Comparison of ENCODE assay signal across 1 cellular context in the genomic region with DNA sequence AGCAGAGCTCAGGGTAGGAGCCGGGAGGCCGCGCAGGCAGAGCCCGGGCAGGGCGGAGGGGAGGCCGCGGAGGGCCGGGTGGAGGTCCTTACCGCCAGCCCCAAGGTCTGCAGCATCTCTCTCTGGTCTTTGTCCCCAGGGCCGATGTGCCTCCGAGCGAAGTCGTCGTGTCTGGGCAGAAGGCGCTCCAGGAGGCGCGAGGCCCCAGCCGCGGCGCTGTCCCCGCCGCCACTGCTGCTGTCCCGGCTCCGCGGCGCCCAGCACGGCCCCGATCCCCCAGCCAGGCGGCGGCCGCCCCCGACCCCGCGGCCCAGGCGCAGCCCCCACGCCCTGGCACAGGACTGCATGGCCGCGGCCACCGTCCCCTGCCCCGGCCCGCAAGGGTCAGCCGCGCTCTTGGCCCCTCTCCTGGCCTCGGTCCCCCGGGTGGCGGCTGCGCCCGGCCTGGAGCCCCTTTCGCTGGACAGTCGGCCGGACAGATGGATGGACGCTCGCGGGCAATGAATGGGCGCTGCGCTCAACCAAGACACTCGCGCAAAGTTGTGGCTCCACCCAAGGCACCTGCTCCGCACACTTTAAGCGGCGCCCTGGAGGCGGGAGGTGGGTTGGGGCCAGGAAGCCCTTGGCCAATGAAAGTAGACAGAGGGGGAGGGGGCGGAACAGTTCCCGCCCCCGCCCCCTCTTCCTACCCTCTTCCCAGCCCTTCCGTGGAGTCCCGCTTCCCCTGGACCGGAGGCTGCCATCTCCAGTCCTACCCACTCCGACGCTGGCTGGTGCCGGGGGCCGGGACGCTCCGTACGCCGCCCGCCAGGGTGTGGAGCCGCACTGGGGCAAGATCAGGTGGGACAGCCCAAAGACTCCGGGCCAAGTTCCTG.
TF ChIP-seq lines count a peak whose summit lies in the region.

A gene (minus strand): TSS at position 577 of the 875 bp plus-strand sequence. CDS start 230 bp downstream, at position 347.

TF ChIP-seq in HepG2, 621 proteins besides CTCF, POLR2A, EP300 and RAD21 (continued from another document and continues in another):
- TF ChIP-seq, protein P1, sequence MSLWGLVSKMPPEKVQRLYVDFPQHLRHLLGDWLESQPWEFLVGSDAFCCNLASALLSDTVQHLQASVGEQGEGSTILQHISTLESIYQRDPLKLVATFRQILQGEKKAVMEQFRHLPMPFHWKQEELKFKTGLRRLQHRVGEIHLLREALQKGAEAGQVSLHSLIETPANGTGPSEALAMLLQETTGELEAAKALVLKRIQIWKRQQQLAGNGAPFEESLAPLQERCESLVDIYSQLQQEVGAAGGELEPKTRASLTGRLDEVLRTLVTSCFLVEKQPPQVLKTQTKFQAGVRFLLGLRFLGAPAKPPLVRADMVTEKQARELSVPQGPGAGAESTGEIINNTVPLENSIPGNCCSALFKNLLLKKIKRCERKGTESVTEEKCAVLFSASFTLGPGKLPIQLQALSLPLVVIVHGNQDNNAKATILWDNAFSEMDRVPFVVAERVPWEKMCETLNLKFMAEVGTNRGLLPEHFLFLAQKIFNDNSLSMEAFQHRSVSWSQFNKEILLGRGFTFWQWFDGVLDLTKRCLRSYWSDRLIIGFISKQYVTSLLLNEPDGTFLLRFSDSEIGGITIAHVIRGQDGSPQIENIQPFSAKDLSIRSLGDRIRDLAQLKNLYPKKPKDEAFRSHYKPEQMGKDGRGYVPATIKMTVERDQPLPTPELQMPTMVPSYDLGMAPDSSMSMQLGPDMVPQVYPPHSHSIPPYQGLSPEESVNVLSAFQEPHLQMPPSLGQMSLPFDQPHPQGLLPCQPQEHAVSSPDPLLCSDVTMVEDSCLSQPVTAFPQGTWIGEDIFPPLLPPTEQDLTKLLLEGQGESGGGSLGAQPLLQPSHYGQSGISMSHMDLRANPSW (CRISPR knock-in tag; IDR thresholded peaks at IDR 0.05; ENCODE audit: borderline replicate concordance): no peak
- TF ChIP-seq HOXA3 (CRISPR knock-in tag; IDR thresholded peaks at IDR 0.05) (peak; percentile 57), HOXA5 (CRISPR knock-in tag; IDR thresholded peaks at IDR 0.05) (peak; percentile 90), ZNF83 (CRISPR knock-in tag; IDR thresholded peaks at IDR 0.05; ENCODE audit: borderline replicate concordance) (no peak), ZNF577 (CRISPR knock-in tag; IDR thresholded peaks at IDR 0.05; ENCODE audit: borderline replicate concordance, low read depth) (no peak), SMAD1 (CRISPR knock-in tag; IDR thresholded peaks at IDR 0.05; ENCODE audit: borderline replicate concordance, low read depth) (no peak), SRF (IDR thresholded peaks at IDR 0.05; ENCODE audit: low read depth, low read length) (no peak), ZNF891 (CRISPR knock-in tag; IDR thresholded peaks at IDR 0.05) (0 out of 2 replicates have a peak, but pooled peaks have one; percentile 21), ZNF549 (CRISPR knock-in tag; IDR thresholded peaks at IDR 0.05) (no peak), KAT8 (CRISPR knock-in tag; IDR thresholded peaks at IDR 0.05) (peak; percentile 63; the same call in 1 of the 2 replicates), ETV5 (CRISPR knock-in tag; IDR thresholded peaks at IDR 0.05; ENCODE audit: borderline replicate concordance) (peak; percentile 45; the same call in 1 of the 2 replicates), JUND (CRISPR knock-in tag; IDR thresholded peaks at IDR 0.05) (no peak), ZNF136 (CRISPR knock-in tag; IDR thresholded peaks at IDR 0.05; ENCODE audit: low read depth) (no peak), NR2F6 (IDR thresholded peaks at IDR 0.05) (no peak), NR2F6 (CRISPR knock-in tag; IDR thresholded peaks at IDR 0.05) (peak; percentile 41; the same call in 1 of the 2 replicates), RARA (CRISPR knock-in tag; IDR thresholded peaks at IDR 0.05) (peak; percentile 6; the same call in 1 of the 2 replicates), PHF20 (CRISPR knock-in tag; IDR thresholded peaks at IDR 0.05) (0 out of 2 replicates have a peak, but pooled peaks have one; percentile 23), AGO1 (IDR thresholded peaks at IDR 0.05; ENCODE audit: low read depth, low read length, poor library complexity, severe bottlenecking) (peak; percentile 71), TCF12 (IDR thresholded peaks at IDR 0.05) (no peak), TCF12 (CRISPR knock-in tag; IDR thresholded peaks at IDR 0.05) (no peak), ZNF10 (CRISPR knock-in tag; IDR thresholded peaks at IDR 0.05; ENCODE audit: borderline replicate concordance, low read depth) (no peak), ELF1 (CRISPR knock-in tag; IDR thresholded peaks at IDR 0.05) (peak; percentile 67), ZFP36L2 (CRISPR knock-in tag; IDR thresholded peaks at IDR 0.05) (0 out of 2 replicates have a peak, but pooled peaks have one; percentile 52), ZNF749 (CRISPR knock-in tag; IDR thresholded peaks at IDR 0.05; ENCODE audit: borderline replicate concordance) (peak; percentile 79; the same call in 1 of the 2 replicates), ZBTB21 (CRISPR knock-in tag; IDR thresholded peaks at IDR 0.05) (no peak), NFE2 (CRISPR knock-in tag; IDR thresholded peaks at IDR 0.05) (no peak), ZNF570 (CRISPR knock-in tag; IDR thresholded peaks at IDR 0.05; ENCODE audit: borderline replicate concordance) (no peak), ZNF589 (CRISPR knock-in tag; conservative IDR thresholded peaks at IDR 0.05) (no peak), MED13 (CRISPR knock-in tag; IDR thresholded peaks at IDR 0.05) (peak; percentile 55; the same call in 1 of the 2 replicates), ZNF207 (IDR thresholded peaks at IDR 0.05; ENCODE audit: borderline replicate concordance) (no peak), SRSF4 (IDR thresholded peaks at IDR 0.05; ENCODE audit: low read depth, low read length, poor library complexity, severe bottlenecking) (no peak), ZMYM4 (CRISPR knock-in tag; IDR thresholded peaks at IDR 0.05) (peak; percentile 83; the same call in 1 of the 2 replicates), TEAD2 (CRISPR knock-in tag; IDR thresholded peaks at IDR 0.05) (no peak), GABPB1 (CRISPR knock-in tag; IDR thresholded peaks at IDR 0.05) (peak; percentile 71), ZNF124 (CRISPR knock-in tag; IDR thresholded peaks at IDR 0.05) (no peak), HDAC1 (CRISPR knock-in tag; IDR thresholded peaks at IDR 0.05) (peak; percentile 85), ZSCAN20 (CRISPR knock-in tag; IDR thresholded peaks at IDR 0.05; ENCODE audit: borderline replicate concordance) (peak; percentile 90; the same call in 1 of the 2 replicates), REL (CRISPR knock-in tag; conservative IDR thresholded peaks at IDR 0.05) (no peak; the same call in 1 of the 2 replicates), ZNF644 (CRISPR knock-in tag; IDR thresholded peaks at IDR 0.05; ENCODE audit: low read depth) (no peak)
- TF ChIP-seq, protein P2, sequence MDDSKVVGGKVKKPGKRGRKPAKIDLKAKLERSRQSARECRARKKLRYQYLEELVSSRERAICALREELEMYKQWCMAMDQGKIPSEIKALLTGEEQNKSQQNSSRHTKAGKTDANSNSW (CRISPR knock-in tag; IDR thresholded peaks at IDR 0.05; ENCODE audit: borderline replicate concordance): no peak
- TF ChIP-seq, protein P3, sequence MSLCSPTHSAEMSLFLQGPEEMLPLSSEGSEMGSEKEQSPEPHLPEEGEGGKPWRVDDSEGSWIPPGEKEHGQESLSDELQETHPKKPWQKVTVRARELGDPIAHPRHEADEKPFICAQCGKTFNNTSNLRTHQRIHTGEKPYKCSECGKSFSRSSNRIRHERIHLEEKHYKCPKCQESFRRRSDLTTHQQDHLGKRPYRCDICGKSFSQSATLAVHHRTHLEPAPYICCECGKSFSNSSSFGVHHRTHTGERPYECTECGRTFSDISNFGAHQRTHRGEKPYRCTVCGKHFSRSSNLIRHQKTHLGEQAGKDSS (CRISPR knock-in tag; IDR thresholded peaks at IDR 0.05; ENCODE audit: borderline replicate concordance, low read depth): 0 out of 2 replicates have a peak, but pooled peaks have one; percentile 27
- TF ChIP-seq, protein P4, sequence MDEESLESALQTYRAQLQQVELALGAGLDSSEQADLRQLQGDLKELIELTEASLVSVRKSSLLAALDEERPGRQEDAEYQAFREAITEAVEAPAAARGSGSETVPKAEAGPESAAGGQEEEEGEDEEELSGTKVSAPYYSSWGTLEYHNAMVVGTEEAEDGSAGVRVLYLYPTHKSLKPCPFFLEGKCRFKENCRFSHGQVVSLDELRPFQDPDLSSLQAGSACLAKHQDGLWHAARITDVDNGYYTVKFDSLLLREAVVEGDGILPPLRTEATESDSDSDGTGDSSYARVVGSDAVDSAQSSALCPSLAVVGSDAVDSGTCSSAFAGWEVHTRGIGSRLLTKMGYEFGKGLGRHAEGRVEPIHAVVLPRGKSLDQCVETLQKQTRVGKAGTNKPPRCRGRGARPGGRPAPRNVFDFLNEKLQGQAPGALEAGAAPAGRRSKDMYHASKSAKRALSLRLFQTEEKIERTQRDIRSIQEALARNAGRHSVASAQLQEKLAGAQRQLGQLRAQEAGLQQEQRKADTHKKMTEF (CRISPR knock-in tag; IDR thresholded peaks at IDR 0.05): peak; percentile 62
- TF ChIP-seq, protein P5, sequence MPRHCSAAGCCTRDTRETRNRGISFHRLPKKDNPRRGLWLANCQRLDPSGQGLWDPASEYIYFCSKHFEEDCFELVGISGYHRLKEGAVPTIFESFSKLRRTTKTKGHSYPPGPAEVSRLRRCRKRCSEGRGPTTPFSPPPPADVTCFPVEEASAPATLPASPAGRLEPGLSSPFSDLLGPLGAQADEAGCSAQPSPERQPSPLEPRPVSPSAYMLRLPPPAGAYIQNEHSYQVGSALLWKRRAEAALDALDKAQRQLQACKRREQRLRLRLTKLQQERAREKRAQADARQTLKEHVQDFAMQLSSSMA (CRISPR knock-in tag; IDR thresholded peaks at IDR 0.05): 0 out of 2 replicates have a peak, but pooled peaks have one; percentile 21
- TF ChIP-seq, protein P6, sequence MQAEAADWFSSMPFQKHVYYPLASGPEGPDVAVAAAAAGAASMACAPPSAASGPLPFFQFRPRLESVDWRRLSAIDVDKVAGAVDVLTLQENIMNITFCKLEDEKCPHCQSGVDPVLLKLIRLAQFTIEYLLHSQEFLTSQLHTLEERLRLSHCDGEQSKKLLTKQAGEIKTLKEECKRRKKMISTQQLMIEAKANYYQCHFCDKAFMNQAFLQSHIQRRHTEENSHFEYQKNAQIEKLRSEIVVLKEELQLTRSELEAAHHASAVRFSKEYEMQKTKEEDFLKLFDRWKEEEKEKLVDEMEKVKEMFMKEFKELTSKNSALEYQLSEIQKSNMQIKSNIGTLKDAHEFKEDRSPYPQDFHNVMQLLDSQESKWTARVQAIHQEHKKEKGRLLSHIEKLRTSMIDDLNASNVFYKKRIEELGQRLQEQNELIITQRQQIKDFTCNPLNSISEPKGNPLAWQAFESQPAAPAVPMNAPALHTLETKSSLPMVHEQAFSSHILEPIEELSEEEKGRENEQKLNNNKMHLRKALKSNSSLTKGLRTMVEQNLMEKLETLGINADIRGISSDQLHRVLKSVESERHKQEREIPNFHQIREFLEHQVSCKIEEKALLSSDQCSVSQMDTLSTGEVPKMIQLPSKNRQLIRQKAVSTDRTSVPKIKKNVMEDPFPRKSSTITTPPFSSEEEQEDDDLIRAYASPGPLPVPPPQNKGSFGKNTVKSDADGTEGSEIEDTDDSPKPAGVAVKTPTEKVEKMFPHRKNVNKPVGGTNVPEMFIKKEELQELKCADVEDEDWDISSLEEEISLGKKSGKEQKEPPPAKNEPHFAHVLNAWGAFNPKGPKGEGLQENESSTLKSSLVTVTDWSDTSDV (CRISPR knock-in tag; IDR thresholded peaks at IDR 0.05): no peak
- TF ChIP-seq, protein P7, sequence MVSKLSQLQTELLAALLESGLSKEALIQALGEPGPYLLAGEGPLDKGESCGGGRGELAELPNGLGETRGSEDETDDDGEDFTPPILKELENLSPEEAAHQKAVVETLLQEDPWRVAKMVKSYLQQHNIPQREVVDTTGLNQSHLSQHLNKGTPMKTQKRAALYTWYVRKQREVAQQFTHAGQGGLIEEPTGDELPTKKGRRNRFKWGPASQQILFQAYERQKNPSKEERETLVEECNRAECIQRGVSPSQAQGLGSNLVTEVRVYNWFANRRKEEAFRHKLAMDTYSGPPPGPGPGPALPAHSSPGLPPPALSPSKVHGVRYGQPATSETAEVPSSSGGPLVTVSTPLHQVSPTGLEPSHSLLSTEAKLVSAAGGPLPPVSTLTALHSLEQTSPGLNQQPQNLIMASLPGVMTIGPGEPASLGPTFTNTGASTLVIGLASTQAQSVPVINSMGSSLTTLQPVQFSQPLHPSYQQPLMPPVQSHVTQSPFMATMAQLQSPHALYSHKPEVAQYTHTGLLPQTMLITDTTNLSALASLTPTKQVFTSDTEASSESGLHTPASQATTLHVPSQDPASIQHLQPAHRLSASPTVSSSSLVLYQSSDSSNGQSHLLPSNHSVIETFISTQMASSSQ (IDR thresholded peaks at IDR 0.05; ENCODE audit: low read depth): no peak
- TF ChIP-seq, protein P7 (CRISPR knock-in tag; IDR thresholded peaks at IDR 0.05; ENCODE audit: borderline replicate concordance): peak; percentile 28; the same call in 1 of the 2 replicates
- TF ChIP-seq, protein P8, sequence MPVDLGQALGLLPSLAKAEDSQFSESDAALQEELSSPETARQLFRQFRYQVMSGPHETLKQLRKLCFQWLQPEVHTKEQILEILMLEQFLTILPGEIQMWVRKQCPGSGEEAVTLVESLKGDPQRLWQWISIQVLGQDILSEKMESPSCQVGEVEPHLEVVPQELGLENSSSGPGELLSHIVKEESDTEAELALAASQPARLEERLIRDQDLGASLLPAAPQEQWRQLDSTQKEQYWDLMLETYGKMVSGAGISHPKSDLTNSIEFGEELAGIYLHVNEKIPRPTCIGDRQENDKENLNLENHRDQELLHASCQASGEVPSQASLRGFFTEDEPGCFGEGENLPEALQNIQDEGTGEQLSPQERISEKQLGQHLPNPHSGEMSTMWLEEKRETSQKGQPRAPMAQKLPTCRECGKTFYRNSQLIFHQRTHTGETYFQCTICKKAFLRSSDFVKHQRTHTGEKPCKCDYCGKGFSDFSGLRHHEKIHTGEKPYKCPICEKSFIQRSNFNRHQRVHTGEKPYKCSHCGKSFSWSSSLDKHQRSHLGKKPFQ (CRISPR knock-in tag; IDR thresholded peaks at IDR 0.05; ENCODE audit: insufficient replicate concordance): peak; percentile 60
- TF ChIP-seq, protein P9, sequence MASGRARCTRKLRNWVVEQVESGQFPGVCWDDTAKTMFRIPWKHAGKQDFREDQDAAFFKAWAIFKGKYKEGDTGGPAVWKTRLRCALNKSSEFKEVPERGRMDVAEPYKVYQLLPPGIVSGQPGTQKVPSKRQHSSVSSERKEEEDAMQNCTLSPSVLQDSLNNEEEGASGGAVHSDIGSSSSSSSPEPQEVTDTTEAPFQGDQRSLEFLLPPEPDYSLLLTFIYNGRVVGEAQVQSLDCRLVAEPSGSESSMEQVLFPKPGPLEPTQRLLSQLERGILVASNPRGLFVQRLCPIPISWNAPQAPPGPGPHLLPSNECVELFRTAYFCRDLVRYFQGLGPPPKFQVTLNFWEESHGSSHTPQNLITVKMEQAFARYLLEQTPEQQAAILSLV (CRISPR knock-in tag; IDR thresholded peaks at IDR 0.05; ENCODE audit: borderline replicate concordance): peak; percentile 65
